Comparison of ENCODE assay signal across 24 cellular contexts in genomic region chr13:90510319-90510718, GRCh38.
"Had no signal": no experiment of that assay in that cellular context is flagged by ENCODE, and none has a peak within 500 bp of the region (broad histone marks: within the 10 kb centered on the region; RNA-seq: fewer than 3 reads in every experiment).

No MANE protein-coding gene starts in this region.

- H3K36me3 ChIP-seq: MG63 had no signal

- H3K9me3 Mint-ChIP-seq: WTC11 had no signal

- H3K27ac ChIP-seq: KMS-11 had no signal

- H3K4me1 Mint-ChIP-seq: activated CD8-positive, alpha-beta memory T cell treated with anti-CD3 and anti-CD28 coated beads, Interleukin-2, amount 10 ng/mL, durations not matched to agents 7 days and 5 days; activated naive CD8-positive, alpha-beta T cell treated with anti-CD3 and anti-CD28 coated beads, Interleukin-2, amount 50 U/mL, for 24 hours; WTC11 had no signal

- H3K4me3 Mint-ChIP-seq: activated CD8-positive, alpha-beta memory T cell treated with anti-CD3 and anti-CD28 coated beads, Interleukin-2, amount 10 ng/mL, durations not matched to agents 7 days and 5 days; activated naive CD8-positive, alpha-beta T cell treated with anti-CD3 and anti-CD28 coated beads, Interleukin-2, amount 50 U/mL, for 24 hours; activated T-cell treated with anti-CD3 and anti-CD28 coated beads, Interleukin-2, amount 50 U/mL, for 24 hours; T-helper 1 cell treated with Interleukin-12 subunit alpha and Interleukin-12 subunit beta and Interleukin-4 antibody, amounts not matched to agents 30 μg/mL and 1 μg/mL, for 36 hours; WTC11 had no signal

- H3K36me3 Mint-ChIP-seq: activated CD8-positive, alpha-beta memory T cell treated with anti-CD3 and anti-CD28 coated beads, Interleukin-2, amount 10 ng/mL, durations not matched to agents 7 days and 5 days; activated naive CD4-positive, alpha-beta T cell treated with anti-CD3 and anti-CD28 coated beads, Interleukin-2, amount 50 U/mL, for 72 hours; WTC11 had no signal

- H3K27me3 ChIP-seq: MG63 had no signal

- ATAC-seq: activated CD8-positive, alpha-beta memory T cell treated with anti-CD3 and anti-CD28 coated beads, Interleukin-2, amount 10 ng/mL, durations not matched to agents 7 days and 5 days; activated naive CD4-positive, alpha-beta T cell treated with anti-CD3 and anti-CD28 coated beads, Interleukin-2, amount 50 U/mL, for 72 hours; activated naive CD8-positive, alpha-beta T cell treated with anti-CD3 and anti-CD28 coated beads, Interleukin-2, amount 50 U/mL, for 24 hours; WTC11 had no signal

- DNase-seq: activated CD4-positive, alpha-beta T cell treated with anti-CD3 and anti-CD28 coated beads for 48 hours; activated CD4-positive, alpha-beta T cell treated with anti-CD3 and anti-CD28 coated beads, Interleukin-2, amount 50 U/mL, for 4 hours; activated CD4-positive, CD25-positive, alpha-beta regulatory T cell treated with anti-CD3 and anti-CD28 coated beads, Interleukin-2, amount 50 U/mL, for 72 hours; activated CD8-positive, alpha-beta memory T cell treated with anti-CD3 and anti-CD28 coated beads, Interleukin-2, amount 10 ng/mL, durations not matched to agents 7 days and 5 days; activated effector memory CD4-positive, alpha-beta T cell treated with anti-CD3 and anti-CD28 coated beads, Interleukin-2, amount 50 U/mL, for 16 hours; activated naive CD4-positive, alpha-beta T cell treated with Interleukin-2 at 50 U/mL for 16 hours; activated naive CD8-positive, alpha-beta T cell treated with anti-CD3 and anti-CD28 coated beads, Interleukin-2, amount 50 U/mL, for 24 hours; activated T-cell treated with anti-CD3 and anti-CD28 coated beads, Interleukin-2, amount 50 U/mL, for 24 hours; amygdala; central memory CD4-positive, alpha-beta T cell; MG63; NCI-H1105; NCI-H1436; NCI-H1694 treated with DMSO at 0.1 percent for 48 hours; NCI-H2029 treated with DMSO at 0.1 percent for 48 hours; NCI-H345; NCI-H510A treated with DMSO at 0.1 percent for 48 hours; NCI-H69; NK-92 treated with Interleukin-12 subunit alpha and Interleukin-12 subunit beta, amount 100 ng/mL, for 24 hours; SHP77 treated with DMSO at 0.1 percent for 48 hours had no signal

- H3K9me3 ChIP-seq: MG63 had no signal

- H3K4me2 ChIP-seq: KMS-11 had no signal

- H3K27ac Mint-ChIP-seq: activated CD8-positive, alpha-beta memory T cell treated with anti-CD3 and anti-CD28 coated beads, Interleukin-2, amount 10 ng/mL, durations not matched to agents 7 days and 5 days; activated naive CD4-positive, alpha-beta T cell treated with anti-CD3 and anti-CD28 coated beads, Interleukin-2, amount 50 U/mL, for 72 hours; activated naive CD8-positive, alpha-beta T cell treated with anti-CD3 and anti-CD28 coated beads, Interleukin-2, amount 50 U/mL, for 24 hours; activated T-cell treated with anti-CD3 and anti-CD28 coated beads, Interleukin-2, amount 50 U/mL, for 24 hours; T-helper 1 cell treated with Interleukin-12 subunit alpha and Interleukin-12 subunit beta and Interleukin-4 antibody, amounts not matched to agents 30 μg/mL and 1 μg/mL, for 36 hours; WTC11 had no signal

- H3K9ac ChIP-seq: KMS-11 had no signal

- H3K27me3 Mint-ChIP-seq: activated CD8-positive, alpha-beta memory T cell treated with anti-CD3 and anti-CD28 coated beads, Interleukin-2, amount 10 ng/mL, durations not matched to agents 7 days and 5 days; activated naive CD8-positive, alpha-beta T cell treated with anti-CD3 and anti-CD28 coated beads, Interleukin-2, amount 50 U/mL, for 24 hours; activated T-cell treated with anti-CD3 and anti-CD28 coated beads, Interleukin-2, amount 50 U/mL, for 24 hours had no signal

- H3K4me3 ChIP-seq: MG63 had no signal
